11 cellular contexts compared by ENCODE assay signal in genomic region chr10:17387861-17388503, GRCh38.
DNase-seq lines count a peak whose midpoint lies in the region; ATAC-seq, FAIRE-seq and TF ChIP-seq lines count a peak whose summit lies in the region.
"Had no signal": no experiment of that assay in that cellular context is flagged by ENCODE, and none has a peak within 500 bp of the region (broad histone marks: within the 10 kb centered on the region; RNA-seq: fewer than 3 reads in every experiment).

No MANE protein-coding gene starts in this region.

- no peak for TF ChIP-seq POLR2A in HepG2 (IDR thresholded peaks at IDR 0.05; ENCODE audit: insufficient read depth in 1 of 2, low read depth in 2 of 2, low read length in 2 of 2)
- no peak for TF ChIP-seq POLR2A in right lobe of liver (IDR thresholded peaks at IDR 0.05)
- no peak for TF ChIP-seq POLR2A in ovary (IDR thresholded peaks at IDR 0.05)

- H3K9me2 ChIP-seq in PC-9 (ENCODE audit: insufficient read depth) = no peaks in the 10 kb centered on the region

- H3K27ac ChIP-seq in HepG2 (ENCODE audit: extremely low read length, insufficient read depth, low read length) (peak overlapping the region; percentile 5), right lobe of liver (no peak overlapping the region), PC-9 (peak overlapping the region; percentile 56), aorta (ENCODE audit: low read depth in 1 of 2, low read length in 2 of 2) (no peak overlapping the region), ovary (peak overlapping the region in 1 of 2 donors; percentile 16)
- H3K27ac ChIP-seq: vagina had no signal

- H3K27me3 ChIP-seq in HepG2 (ENCODE audit: control insufficient read depth in 1 of 2, insufficient read depth in 2 of 2, low read length in 2 of 2) (no peaks in the 10 kb centered on the region; a peak in 1 of 5 replicates), right lobe of liver (no peaks in the 10 kb centered on the region), PC-9 (ENCODE audit: insufficient read depth, low read depth) (no peaks in the 10 kb centered on the region), aorta (ENCODE audit: control insufficient read depth in 1 of 2, insufficient read depth in 2 of 2, low read length in 1 of 2) (no peaks in the 10 kb centered on the region), ovary (no peaks in the 10 kb centered on the region)
- H3K27me3 ChIP-seq: vagina had no signal

- no peak for TF ChIP-seq CTCF in HepG2 (CRISPR knock-in tag; IDR thresholded peaks at IDR 0.05)
- no peak for TF ChIP-seq CTCF in right lobe of liver (IDR thresholded peaks at IDR 0.05)
- no peak for TF ChIP-seq CTCF in PC-9 (conservative IDR thresholded peaks at IDR 0.05)
- TF ChIP-seq CTCF in ovary (IDR thresholded peaks at IDR 0.05) = no peak

- CTCF ChIA-PET in HepG2 (lab: Yijun Ruan, JAX; ENCODE audit: low intra/inter-chr PET ratio, low total read pairs) (no interaction called here), PC-9 (lab: Charles Lee) (interaction anchor here (0.6 kb wide), 1 partner anchor 157 kb away, joined by 3 read pairs; no protein-coding TSS in a partner anchor)

- WGBS in HepG2 (ENCODE audit: low lambda C conversion rate) = 0% methylated on average over 6 of the region's 6 CpGs
- WGBS in right lobe of liver (ENCODE audit: insufficient coverage, low coverage, low lambda C conversion rate, missing lambda C conversion rate) = 28% methylated on average over 6 of the region's 6 CpGs
- 49 to 58% methylated on average over 6 of the region's 6 CpGs for WGBS in aorta, 2 donors
- WGBS in ovary, 3 donors = 51 to 67% (median 59%) methylated on average over 6 of the region's 6 CpGs

- POLR2A ChIA-PET in HepG2 (lab: Yijun Ruan, JAX) = no interaction called here
- POLR2A ChIA-PET in PC-9 (lab: Charles Lee; ENCODE audit: unreplicated experiment) = no interaction called here

- peak; percentile 92 for ATAC-seq in HepG2
- ATAC-seq in right lobe of liver = no peak
- ATAC-seq in aorta (ENCODE audit: low FRiP score) = peak; percentile 45

- intact Hi-C loops in HepG2 (cut with micrococcal nuclease; ENCODE audit: unreplicated experiment) = no loop called here
- intact Hi-C loops in right lobe of liver (cut with DNase I) = no loop called here
- intact Hi-C loops in PC-9 (cut with micrococcal nuclease; ENCODE audit: unreplicated experiment) = loop anchor here (2.0 kb wide), 1 partner anchor 35 kb away; no protein-coding TSS in a partner anchor
- intact Hi-C loops in aorta (cut with DNase I) = no loop called here
- intact Hi-C loops in ovary (cut with DNase I) = no loop called here

- in situ Hi-C loops in HepG2 (cut with HindIII; ENCODE audit: extremely low pct_ligation_motif_present, low pct_unique_long_range_greater_than_20kb) = no loop called here

- DNase-seq in HepG2 (ENCODE audit: low spot score) = peak; percentile 31
- no peak for DNase-seq in right lobe of liver
- peak; percentile 48 to 88 for DNase-seq in PC-9
- DNase-seq in fibroblast of peridontal ligament (ENCODE audit: extremely low read depth) = peak; percentile 22
- no peak for DNase-seq in aorta
- DNase-seq in ovary = no peak
- no peak for DNase-seq in activated T-cell treated with anti-CD3 and anti-CD28 coated beads for 4 hours
- no peak for DNase-seq in DMS114 treated with DMSO at 0.1 percent for 48 hours (lab: John Stamatoyannopoulos, UW; ENCODE audit: unreplicated experiment)
- DNase-seq: activated B cell treated with CpG ODN at 0.5 μM for 24 hours, NCI-H524 treated with DMSO at 0.1 percent for 48 hours had no signal

- peak overlapping the region; percentile 31 for H2AFZ ChIP-seq in HepG2 (ENCODE audit: low read length)
- peak overlapping the region; percentile 31; the same call in 1 of the 2 replicates for H2AFZ ChIP-seq in PC-9

- no peaks in the 10 kb centered on the region for H4K20me1 ChIP-seq in HepG2 (ENCODE audit: insufficient read depth, low read length)
- H4K20me1 ChIP-seq in PC-9 (ENCODE audit: insufficient read depth) = no peaks in the 10 kb centered on the region

- H3K79me2 ChIP-seq in HepG2 (ENCODE audit: insufficient read depth, low read length) (no peaks in the 10 kb centered on the region), PC-9 (ENCODE audit: low read depth) (no peaks in the 10 kb centered on the region)

- FAIRE-seq in HepG2 (lab: Jason Lieb, UNC) = peak; percentile 72

- H3K36me3 ChIP-seq in HepG2 (replicated peaks in 1 of 2; ENCODE audit: control insufficient read depth in 1 of 2, insufficient read depth in 2 of 2, low read length in 2 of 2) (no peaks in the 10 kb centered on the region), right lobe of liver (no peaks in the 10 kb centered on the region), PC-9 (ENCODE audit: low read depth) (no peaks in the 10 kb centered on the region), aorta (ENCODE audit: control insufficient read depth in 1 of 2, insufficient read depth in 2 of 2, low read length in 1 of 2) (no peaks in the 10 kb centered on the region), ovary (no peaks in the 10 kb centered on the region)
- H3K36me3 ChIP-seq: vagina had no signal

- H3K4me3 ChIP-seq in HepG2 (replicated peaks in 1 of 3; ENCODE audit: insufficient read depth in 1 of 3, low read depth in 2 of 3, low read length in 3 of 3) (peak overlapping the region in 1 of 3 experiments; percentile 36; a peak in 2 of 6 replicates), right lobe of liver (no peak overlapping the region), PC-9 (peak overlapping the region; percentile 23; the same call in 1 of the 2 replicates), aorta (ENCODE audit: low read length in 2 of 2) (no peak overlapping the region), ovary (no peak overlapping the region)
- H3K4me3 ChIP-seq: vagina had no signal

- no peaks in the 10 kb centered on the region for H3K9me3 ChIP-seq in HepG2 (ENCODE audit: low read length)
- H3K9me3 ChIP-seq in right lobe of liver = no peaks in the 10 kb centered on the region
- H3K9me3 ChIP-seq in PC-9 (ENCODE audit: insufficient read depth, low read depth) = no peaks in the 10 kb centered on the region
- no peaks in the 10 kb centered on the region for H3K9me3 ChIP-seq in aorta (ENCODE audit: control insufficient read depth, low read length)
- H3K9me3 ChIP-seq in ovary = no peaks in the 10 kb centered on the region
- H3K9me3 ChIP-seq: vagina had no signal

- H3K4me1 ChIP-seq in HepG2 (ENCODE audit: insufficient read depth, low read length) = peaks cover 27% of the 10 kb centered on the region
- no peaks in the 10 kb centered on the region for H3K4me1 ChIP-seq in right lobe of liver
- H3K4me1 ChIP-seq in PC-9 (replicated peaks; ENCODE audit: insufficient read depth) = peaks cover 23% of the 10 kb centered on the region
- H3K4me1 ChIP-seq in aorta (ENCODE audit: control insufficient read depth in 1 of 2, insufficient read depth in 2 of 2, low read length in 2 of 2) = no peaks in the 10 kb centered on the region
- H3K4me1 ChIP-seq in ovary (ENCODE audit: insufficient read depth) = peaks cover 10% of the 10 kb centered on the region
- H3K4me1 ChIP-seq: vagina had no signal

- H3K4me2 ChIP-seq in HepG2 (ENCODE audit: low read depth, low read length) = peak overlapping the region; percentile 76
- H3K4me2 ChIP-seq in PC-9 = peak overlapping the region; percentile 74

- TF ChIP-seq EP300 in HepG2 (IDR thresholded peaks at IDR 0.05; ENCODE audit: low read depth in 2 of 2, low read length in 2 of 2) (no peak), HepG2 (CRISPR knock-in tag; IDR thresholded peaks at IDR 0.05; ENCODE audit: borderline replicate concordance) (no peak), ovary (IDR thresholded peaks at IDR 0.05) (no peak)

- no peak for TF ChIP-seq RAD21 in HepG2 (CRISPR knock-in tag; IDR thresholded peaks at IDR 0.05)

- no TSS peak for BruUV-seq in HepG2 (replicated peaks; lab: Mats Ljungman, UMichigan)
- BruUV-seq in PC-9 (replicated peaks; lab: Mats Ljungman, UMichigan) = no TSS peak

- peaks cover 15% of the 10 kb centered on the region for H3F3A ChIP-seq in PC-9 (ENCODE audit: insufficient read depth, low read depth)

- H3K9ac ChIP-seq in HepG2 (ENCODE audit: insufficient read depth, low read depth, low read length) = no peak overlapping the region

TF ChIP-seq in HepG2, 621 proteins besides CTCF, POLR2A, EP300 and RAD21 (continues in another document):
- no peak for TF ChIP-seq ZNF20 (CRISPR knock-in tag; IDR thresholded peaks at IDR 0.05)
- TF ChIP-seq ZNF652 (CRISPR knock-in tag; IDR thresholded peaks at IDR 0.05; ENCODE audit: borderline replicate concordance, low read depth) = peak; percentile 80; the same call in 1 of the 2 replicates
- TF ChIP-seq ASH2L (IDR thresholded peaks at IDR 0.05; ENCODE audit: insufficient read length, low read depth, low read length) = no peak
- TF ChIP-seq JARID2 (CRISPR knock-in tag; IDR thresholded peaks at IDR 0.05; ENCODE audit: insufficient replicate concordance) = no peak
- TF ChIP-seq ZNF160 (CRISPR knock-in tag; IDR thresholded peaks at IDR 0.05) = no peak
- TF ChIP-seq MAX (IDR thresholded peaks at IDR 0.05) = no peak
- no peak for TF ChIP-seq FOXA1 (IDR thresholded peaks at IDR 0.05)
- peak; percentile 14; the same call in 1 of the 2 replicates for TF ChIP-seq FOXA1 (CRISPR knock-in tag; IDR thresholded peaks at IDR 0.05)
- TF ChIP-seq HNF4A (CRISPR knock-in tag; IDR thresholded peaks at IDR 0.05) = peak; percentile 42
- TF ChIP-seq SOX13 (IDR thresholded peaks at IDR 0.05) = no peak
- TF ChIP-seq SOX13 (CRISPR knock-in tag; conservative IDR thresholded peaks at IDR 0.05 in 1 of 2, IDR thresholded peaks at IDR 0.05 in 1 of 2) = no peak; a peak in 1 of 4 replicates
- no peak for TF ChIP-seq SOX5 (CRISPR knock-in tag; IDR thresholded peaks at IDR 0.05; ENCODE audit: borderline replicate concordance)
- TF ChIP-seq, protein P1, sequence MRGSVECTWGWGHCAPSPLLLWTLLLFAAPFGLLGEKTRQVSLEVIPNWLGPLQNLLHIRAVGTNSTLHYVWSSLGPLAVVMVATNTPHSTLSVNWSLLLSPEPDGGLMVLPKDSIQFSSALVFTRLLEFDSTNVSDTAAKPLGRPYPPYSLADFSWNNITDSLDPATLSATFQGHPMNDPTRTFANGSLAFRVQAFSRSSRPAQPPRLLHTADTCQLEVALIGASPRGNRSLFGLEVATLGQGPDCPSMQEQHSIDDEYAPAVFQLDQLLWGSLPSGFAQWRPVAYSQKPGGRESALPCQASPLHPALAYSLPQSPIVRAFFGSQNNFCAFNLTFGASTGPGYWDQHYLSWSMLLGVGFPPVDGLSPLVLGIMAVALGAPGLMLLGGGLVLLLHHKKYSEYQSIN (CRISPR knock-in tag; IDR thresholded peaks at IDR 0.05; ENCODE audit: borderline replicate concordance) = no peak
- TF ChIP-seq GLI4 (CRISPR knock-in tag; IDR thresholded peaks at IDR 0.05; ENCODE audit: borderline replicate concordance) = no peak

Comparison
In these comparisons a context has a peak if more than half of its experiments do, and no peak if none do; other contexts are left out.
1. ATAC-seq: peak in HepG2 (single experiment) and aorta (single experiment); none in right lobe of liver (0 of 4).
2. DNase-seq: peak in HepG2 (single experiment), PC-9 (2 of 2) and fibroblast of peridontal ligament (single experiment); none in right lobe of liver (0 of 3), aorta (0 of 2), ovary (0 of 5), activated T-cell treated with anti-CD3 and anti-CD28 coated beads for 4 hours (single experiment) and DMS114 treated with DMSO at 0.1 percent for 48 hours (single experiment).
3. H3K27ac ChIP-seq: peak in HepG2 (single experiment) and PC-9 (single experiment); none in right lobe of liver (0 of 3) and aorta (0 of 2).